In the genomic region with DNA sequence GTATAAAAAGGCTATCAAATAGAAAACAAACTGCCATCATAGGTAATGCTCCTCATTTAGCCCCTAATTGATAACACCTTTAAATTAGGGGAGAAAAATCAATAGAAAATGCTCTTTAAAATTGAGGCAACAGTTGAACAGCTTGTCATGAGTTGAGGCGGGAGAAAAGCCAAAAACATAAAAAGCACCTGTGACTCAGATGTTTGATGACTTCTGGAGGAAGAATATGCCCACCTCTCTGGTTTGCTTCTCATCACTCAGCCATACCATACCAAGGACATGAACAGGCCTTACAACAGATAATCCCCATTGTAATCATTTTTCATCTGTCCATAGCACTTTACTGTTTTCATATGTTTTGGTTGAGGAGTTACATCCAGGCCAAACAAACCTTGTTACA, we compare ENCODE assay signal across 20 cellular contexts.
DNase-seq lines count a peak whose midpoint lies in the region; TF ChIP-seq lines count a peak whose summit lies in the region.
"Had no signal": no experiment of that assay in that cellular context is flagged by ENCODE, and none has a peak within 500 bp of the region (broad histone marks: within the 10 kb centered on the region; RNA-seq: fewer than 3 reads in every experiment).

No MANE protein-coding gene starts in this region.

- no peak overlapping the region for H2BK5ac ChIP-seq in mesenchymal stem cell (ENCODE audit: low read depth, low read length, poor library complexity, severe bottlenecking)

- H3K79me1 ChIP-seq in mesenchymal stem cell (replicated peaks; ENCODE audit: low read length, poor library complexity, severe bottlenecking) = no peaks in the 10 kb centered on the region

- TF ChIP-seq CTCF in dorsolateral prefrontal cortex (IDR thresholded peaks at IDR 0.05 in 54 of 56, conservative IDR thresholded peaks at IDR 0.05 in 2 of 56; ENCODE audit: low read depth in 1 of 56, partially characterized antibody in 56 of 56) (no peak), PC-9 (conservative IDR thresholded peaks at IDR 0.05) (no peak), MM.1S (IDR thresholded peaks at IDR 0.05; ENCODE audit: low read length) (no peak)

- H3K9me2 ChIP-seq in GM23248 (ENCODE audit: insufficient read depth) (no peaks in the 10 kb centered on the region), PC-9 (ENCODE audit: insufficient read depth) (no peaks in the 10 kb centered on the region), MM.1S (replicated peaks; ENCODE audit: insufficient read depth, low read length) (no peaks in the 10 kb centered on the region)

- H2AFZ ChIP-seq in ACC112 (ENCODE audit: low read length, unreplicated experiment) (no peak overlapping the region), GM23248 (no peak overlapping the region), mesenchymal stem cell (ENCODE audit: low read depth, low read length) (no peak overlapping the region), PC-9 (no peak overlapping the region), MM.1S (ENCODE audit: low read length) (no peak overlapping the region)

- H3K36me3 ChIP-seq in ACC112 (ENCODE audit: insufficient read depth, low read length) = no peaks in the 10 kb centered on the region
- no peaks in the 10 kb centered on the region for H3K36me3 ChIP-seq in GM23248 (ENCODE audit: low read depth)
- H3K36me3 ChIP-seq in mesenchymal stem cell (ENCODE audit: control insufficient read depth in 1 of 2, insufficient read depth in 2 of 2, low read depth in 1 of 2, low read length in 2 of 2) = no peaks in the 10 kb centered on the region
- H3K36me3 ChIP-seq in PC-9 (ENCODE audit: low read depth) = no peaks in the 10 kb centered on the region
- no peaks in the 10 kb centered on the region for H3K36me3 ChIP-seq in MM.1S (replicated peaks; ENCODE audit: insufficient read depth, low read length)
- H3K36me3 ChIP-seq: Peyer's patch had no signal

- H3K4me2 ChIP-seq in GM23248 (ENCODE audit: unreplicated experiment) = peak overlapping the region; percentile 64
- no peak overlapping the region for H3K4me2 ChIP-seq in mesenchymal stem cell (ENCODE audit: low read length, poor library complexity, severe bottlenecking)
- H3K4me2 ChIP-seq in PC-9 = no peak overlapping the region
- H3K4me2 ChIP-seq in MM.1S (ENCODE audit: low read depth, low read length) = no peak overlapping the region
- H3K4me2 ChIP-seq: KMS-11 had no signal

- POLR2A ChIA-PET in PC-9 (lab: Charles Lee; ENCODE audit: unreplicated experiment) = no interaction called here

- peak overlapping the region; percentile 40 for H3K27ac ChIP-seq in ACC112 (ENCODE audit: low read depth, low read length)
- peak overlapping the region; percentile 74 for H3K27ac ChIP-seq in GM23248
- peak overlapping the region in 37 of 59 donors; percentile 2 to 87 (median 57) for H3K27ac ChIP-seq in dorsolateral prefrontal cortex
- peak overlapping the region; percentile 2 for H3K27ac ChIP-seq in mesenchymal stem cell (ENCODE audit: low read length, poor library complexity, severe bottlenecking)
- H3K27ac ChIP-seq in PC-9 = no peak overlapping the region
- H3K27ac ChIP-seq in MM.1S (ENCODE audit: low read length) = no peak overlapping the region
- H3K27ac ChIP-seq: KMS-11, Peyer's patch had no signal

- no peak overlapping the region for H4K91ac ChIP-seq in mesenchymal stem cell (ENCODE audit: low read length)

- H3K4me1 ChIP-seq in ACC112 (ENCODE audit: control insufficient read depth, insufficient read depth, low read length, unreplicated experiment) (peaks cover 29% of the 10 kb centered on the region), GM23248 (ENCODE audit: insufficient read depth) (peaks cover 54% of the 10 kb centered on the region), mesenchymal stem cell (ENCODE audit: control insufficient read depth, insufficient read depth, low read depth, low read length) (peaks cover 5% of the 10 kb centered on the region), PC-9 (replicated peaks; ENCODE audit: insufficient read depth) (no peaks in the 10 kb centered on the region), MM.1S (ENCODE audit: low read length) (no peaks in the 10 kb centered on the region)
- H3K4me1 ChIP-seq: Peyer's patch had no signal

- no peak overlapping the region for H2BK12ac ChIP-seq in mesenchymal stem cell (ENCODE audit: low read length in 2 of 2)

- DNase-seq in GM23248 (peak; percentile 71), dorsolateral prefrontal cortex (no peak), mesenchymal stem cell (no peak), HCEC 1CT (no peak), PC-9 (no peak), MM.1S (no peak)
- no peak for DNase-seq in activated CD4-positive, alpha-beta T cell treated with anti-CD3 and anti-CD28 coated beads, Interleukin-2, amount 50 U/mL, for 1 hour
- DNase-seq: 8988T; H9; IMR-90; MV-4-11; NCI-H1105 treated with DMSO at 0.1 percent for 48 hours; NCI-H2029 treated with DMSO at 0.1 percent for 48 hours; NCI-H226; NCI-H510A treated with DMSO at 0.1 percent for 48 hours; NCI-H748 treated with DMSO at 0.1 percent for 48 hours; NK-92 treated with Interleukin-12 subunit alpha and Interleukin-12 subunit beta, amount 100 ng/mL, for 24 hours; Peyer's patch had no signal

- H3K14ac ChIP-seq in mesenchymal stem cell (ENCODE audit: low read length in 2 of 2) = no peak overlapping the region

- H2AK5ac ChIP-seq in mesenchymal stem cell (ENCODE audit: low read length, severe bottlenecking) = no peak overlapping the region

- BruUV-seq in PC-9 (replicated peaks; lab: Mats Ljungman, UMichigan) = no TSS peak

- H3K9ac ChIP-seq in GM23248 (peak overlapping the region; percentile 19; the same call in 1 of the 2 replicates), mesenchymal stem cell (ENCODE audit: low read length) (no peak overlapping the region), MM.1S (ENCODE audit: low read length) (no peak overlapping the region)
- H3K9ac ChIP-seq: KMS-11 had no signal

- H4K8ac ChIP-seq in mesenchymal stem cell (ENCODE audit: low read length) = no peak overlapping the region

- intact Hi-C loops in dorsolateral prefrontal cortex (cut with DNase I) = no loop called here
- intact Hi-C loops in PC-9 (cut with micrococcal nuclease; ENCODE audit: unreplicated experiment) = no loop called here

- H3K79me2 ChIP-seq in ACC112 (ENCODE audit: control insufficient read depth, insufficient read depth, low read length, unreplicated experiment) (no peaks in the 10 kb centered on the region), GM23248 (ENCODE audit: insufficient read depth) (no peaks in the 10 kb centered on the region), PC-9 (ENCODE audit: low read depth) (no peaks in the 10 kb centered on the region), MM.1S (ENCODE audit: low read length) (no peaks in the 10 kb centered on the region)

- H3K18ac ChIP-seq in mesenchymal stem cell (ENCODE audit: low read depth in 1 of 2, low read length in 2 of 2) = no peak overlapping the region

- 38 to 79% methylated on average over 1 of the region's 1 CpG for WGBS in GM23248 (ENCODE audit: low coverage in 1 of 2, low lambda C conversion rate in 2 of 2, missing lambda C conversion rate in 2 of 2), 2 experiments
- WGBS in mesenchymal stem cell = 67% methylated on average over 1 of the region's 1 CpG

- H2BK15ac ChIP-seq in mesenchymal stem cell (ENCODE audit: low read depth, poor library complexity, severe bottlenecking) = no peak overlapping the region

- no peak overlapping the region for H2BK120ac ChIP-seq in mesenchymal stem cell (ENCODE audit: low read depth, low read length)

- no peaks in the 10 kb centered on the region for H4K20me1 ChIP-seq in GM23248 (ENCODE audit: insufficient read depth)
- H4K20me1 ChIP-seq in PC-9 (ENCODE audit: insufficient read depth) = no peaks in the 10 kb centered on the region
- no peaks in the 10 kb centered on the region for H4K20me1 ChIP-seq in MM.1S (ENCODE audit: insufficient read depth, low read length)

- H3F3A ChIP-seq in GM23248 (ENCODE audit: insufficient read depth) (peaks cover 46% of the 10 kb centered on the region), PC-9 (ENCODE audit: insufficient read depth, low read depth) (no peaks in the 10 kb centered on the region), MM.1S (ENCODE audit: insufficient read depth, low read length) (no peaks in the 10 kb centered on the region)

- no peaks in the 10 kb centered on the region for H3K27me3 ChIP-seq in ACC112 (ENCODE audit: insufficient read depth, low read length)
- H3K27me3 ChIP-seq in GM23248 (replicated peaks; ENCODE audit: insufficient read depth) = no peaks in the 10 kb centered on the region
- no peaks in the 10 kb centered on the region for H3K27me3 ChIP-seq in dorsolateral prefrontal cortex
- no peaks in the 10 kb centered on the region for H3K27me3 ChIP-seq in mesenchymal stem cell (ENCODE audit: control insufficient read depth in 1 of 2, insufficient read depth in 1 of 2, low read length in 2 of 2)
- no peaks in the 10 kb centered on the region for H3K27me3 ChIP-seq in PC-9 (ENCODE audit: insufficient read depth, low read depth)
- no peaks in the 10 kb centered on the region for H3K27me3 ChIP-seq in MM.1S (replicated peaks; ENCODE audit: insufficient read depth, low read length)
- H3K27me3 ChIP-seq: Peyer's patch had no signal

- H3K4me3 ChIP-seq in ACC112 (ENCODE audit: low read depth, low read length) (no peak overlapping the region), GM23248 (no peak overlapping the region), dorsolateral prefrontal cortex (no peak overlapping the region), mesenchymal stem cell (ENCODE audit: insufficient read depth in 1 of 2, low read depth in 1 of 2, low read length in 2 of 2) (no peak overlapping the region), PC-9 (no peak overlapping the region), MM.1S (ENCODE audit: low read length) (no peak overlapping the region)
- H3K4me3 ChIP-seq: Peyer's patch had no signal

- H3K23ac ChIP-seq in mesenchymal stem cell (ENCODE audit: low read length in 2 of 2) = no peak overlapping the region

- H3K4ac ChIP-seq in mesenchymal stem cell (ENCODE audit: low read depth in 1 of 2, low read length in 2 of 2) = no peak overlapping the region

- no peaks in the 10 kb centered on the region for H3K9me3 ChIP-seq in GM23248 (ENCODE audit: low read depth)
- peaks cover 1% of the 10 kb centered on the region for H3K9me3 ChIP-seq in mesenchymal stem cell (ENCODE audit: control insufficient read depth, low read length)
- no peaks in the 10 kb centered on the region for H3K9me3 ChIP-seq in PC-9 (ENCODE audit: insufficient read depth, low read depth)
- H3K9me3 ChIP-seq in MM.1S (replicated peaks; ENCODE audit: insufficient read depth, low read length) = no peaks in the 10 kb centered on the region
- H3K9me3 ChIP-seq: Peyer's patch had no signal

- in situ Hi-C loops in GM23248 (cut with MboI) = no loop called here

- CTCF ChIA-PET in PC-9 (lab: Charles Lee) = no interaction called here

Comparison
In these comparisons a context has a peak if more than half of its experiments do, and no peak if none do; other contexts are left out.
1. H3K27ac ChIP-seq: peak in ACC112 (single experiment), GM23248 (single experiment), dorsolateral prefrontal cortex (37 of 59) and mesenchymal stem cell (single experiment); none in PC-9 (single experiment) and MM.1S (single experiment).